In genomic region chr13:94535231-94535630, GRCh38 we compare ENCODE assay signal across 33 cellular contexts. TPM values are rescaled to one million over a fixed set of nuclear protein-coding genes. Genes with fewer than 3 reads are reported as not detected.
"Had no signal": no experiment of that assay in that cellular context is flagged by ENCODE, and none has a peak within 500 bp of the region (broad histone marks: within the 10 kb centered on the region; RNA-seq: fewer than 3 reads in every experiment).

No MANE protein-coding gene starts in this region.

- FAIRE-seq: astrocyte, bronchial epithelial cell, colon, frontal cortex had no signal

- H3K27ac Mint-ChIP-seq: activated CD4-positive, alpha-beta memory T cell treated with anti-CD3 and anti-CD28 coated beads for 36 hours; activated CD4-positive, alpha-beta T cell treated with anti-CD3 and anti-CD28 coated beads for 36 hours; activated CD4-positive, alpha-beta T cell treated with anti-CD3 and anti-CD28 coated beads, Interleukin-2, amount 10 ng/mL, durations not matched to agents 24 days and 14 days; activated CD8-positive, alpha-beta memory T cell treated with anti-CD3 and anti-CD28 coated beads, Interleukin-2, amount 10 ng/mL, durations not matched to agents 7 days and 5 days; activated naive CD4-positive, alpha-beta T cell treated with anti-CD3 and anti-CD28 coated beads for 36 hours; activated naive CD4-positive, alpha-beta T cell treated with anti-CD3 and anti-CD28 coated beads, Interleukin-2, amount 50 U/mL, for 72 hours; activated T-helper 1 cell treated with anti-CD3 and anti-CD28 coated beads, Interleukin-12 subunit alpha, Interleukin-12 subunit beta, Interleukin-2, Interleukin-4 antibody, amounts not matched to agents 30 ng/mL and 10 ng/mL and 1 ng/mL, durations not matched to agents 14 hours and 24 hours and 36 hours; activated T-helper 2 cell treated with anti-CD3 and anti-CD28 coated beads, Interferon-gamma antibody, Interleukin-2, Interleukin-4, amounts not matched to agents 10 μg/mL and 5 μg/mL and 100 μg/mL, durations not matched to agents 14 hours and 24 hours and 36 hours; effector memory CD8-positive, alpha-beta T cell had no signal

- ATAC-seq: activated CD4-positive, alpha-beta T cell treated with anti-CD3 and anti-CD28 coated beads for 36 hours; activated CD8-positive, alpha-beta memory T cell treated with anti-CD3 and anti-CD28 coated beads, Interleukin-2, amount 10 ng/mL, durations not matched to agents 7 days and 5 days; activated naive CD4-positive, alpha-beta T cell treated with anti-CD3 and anti-CD28 coated beads, Interleukin-2, amount 50 U/mL, for 72 hours; effector memory CD8-positive, alpha-beta T cell; esophagus mucosa; heart left ventricle had no signal

- H3K4me3 ChIP-seq: heart left ventricle had no signal

- H3K36me3 Mint-ChIP-seq: activated CD8-positive, alpha-beta memory T cell treated with anti-CD3 and anti-CD28 coated beads, Interleukin-2, amount 10 ng/mL, durations not matched to agents 7 days and 5 days had no signal

- H3K4me1 Mint-ChIP-seq: central memory CD8-positive, alpha-beta T cell had no signal

- DNase-seq: activated CD4-positive, alpha-beta memory T cell treated with anti-CD3 and anti-CD28 coated beads for 36 hours; activated CD4-positive, alpha-beta T cell treated with anti-CD3 and anti-CD28 coated beads for 36 hours; activated CD4-positive, alpha-beta T cell treated with anti-CD3 and anti-CD28 coated beads, Interleukin-2, amount 10 ng/mL, durations not matched to agents 24 days and 14 days; activated CD4-positive, CD25-positive, alpha-beta regulatory T cell; activated CD4-positive, CD25-positive, alpha-beta regulatory T cell treated with anti-CD3 and anti-CD28 coated beads, Interleukin-2, amount 50 U/mL, for 72 hours; activated CD8-positive, alpha-beta memory T cell treated with anti-CD3 and anti-CD28 coated beads, Interleukin-2, amount 10 ng/mL, durations not matched to agents 7 days and 5 days; activated CD8-positive, alpha-beta memory T cell treated with anti-CD3 and anti-CD28 coated beads, Interleukin-2, amount 50 U/mL, for 4 hours; activated CD8-positive, alpha-beta T cell treated with anti-CD3 and anti-CD28 coated beads, Interleukin-2, amount 10 ng/mL, durations not matched to agents 7 days and 5 days; activated effector memory CD4-positive, alpha-beta T cell treated with anti-CD3 and anti-CD28 coated beads, Interleukin-2, amount 50 U/mL, for 16 hours; activated naive CD4-positive, alpha-beta T cell treated with anti-CD3 and anti-CD28 coated beads for 36 hours; activated T-cell treated with anti-CD3 and anti-CD28 coated beads, Interleukin-2, amount 50 U/mL, for 1 hour; activated T-cell treated with anti-CD3 and anti-CD28 coated beads, Interleukin-2, amount 50 U/mL, for 48 hours; amniotic stem cell; anterior cingulate cortex; brain microvascular endothelial cell; cortex of kidney; dermis blood vessel endothelial cell; effector CD4-positive, alpha-beta T cell; effector memory CD8-positive, alpha-beta T cell; foreskin fibroblast; glutamatergic neuron; heart left ventricle had no signal

- H3K4me3 Mint-ChIP-seq: activated CD4-positive, alpha-beta memory T cell treated with anti-CD3 and anti-CD28 coated beads for 36 hours; activated CD4-positive, alpha-beta T cell treated with anti-CD3 and anti-CD28 coated beads for 36 hours; activated CD4-positive, alpha-beta T cell treated with anti-CD3 and anti-CD28 coated beads, Interleukin-2, amount 10 ng/mL, durations not matched to agents 24 days and 14 days; activated CD8-positive, alpha-beta memory T cell treated with anti-CD3 and anti-CD28 coated beads, Interleukin-2, amount 10 ng/mL, durations not matched to agents 7 days and 5 days; activated naive CD4-positive, alpha-beta T cell treated with anti-CD3 and anti-CD28 coated beads for 36 hours; activated T-helper 1 cell treated with anti-CD3 and anti-CD28 coated beads, Interleukin-12 subunit alpha, Interleukin-12 subunit beta, Interleukin-2, Interleukin-4 antibody, amounts not matched to agents 30 ng/mL and 10 ng/mL and 1 ng/mL, durations not matched to agents 14 hours and 24 hours and 36 hours; central memory CD8-positive, alpha-beta T cell; effector memory CD8-positive, alpha-beta T cell had no signal

- H3K36me3 ChIP-seq: brain microvascular endothelial cell, heart left ventricle had no signal

- H3K27me3 Mint-ChIP-seq: activated CD4-positive, alpha-beta memory T cell treated with anti-CD3 and anti-CD28 coated beads for 36 hours; activated CD4-positive, alpha-beta T cell treated with anti-CD3 and anti-CD28 coated beads for 36 hours had no signal

- H3K27ac ChIP-seq: brain microvascular endothelial cell, heart left ventricle had no signal

- H3K9me3 Mint-ChIP-seq: activated T-helper 1 cell treated with anti-CD3 and anti-CD28 coated beads, Interleukin-12 subunit alpha, Interleukin-12 subunit beta, Interleukin-2, Interleukin-4 antibody, amounts not matched to agents 30 ng/mL and 10 ng/mL and 1 ng/mL, durations not matched to agents 14 hours and 24 hours and 36 hours; activated T-helper 2 cell treated with anti-CD3 and anti-CD28 coated beads, Interferon-gamma antibody, Interleukin-2, Interleukin-4, amounts not matched to agents 10 μg/mL and 5 μg/mL and 100 μg/mL, durations not matched to agents 14 hours and 24 hours and 36 hours; central memory CD8-positive, alpha-beta T cell had no signal

- H3K27me3 ChIP-seq: brain microvascular endothelial cell, heart left ventricle had no signal

- H3K4me1 ChIP-seq: heart left ventricle had no signal

RNA-seq across cellular contexts. Expression of gene DCT, which starts 55.7 kb away (rescaled TPM):
- total RNA-seq: activated CD4-positive, alpha-beta T cell treated with anti-CD3 and anti-CD28 coated beads, Interleukin-2, amount 10 ng/mL, durations not matched to agents 24 days and 14 days; activated T-helper 1 cell treated with anti-CD3 and anti-CD28 coated beads, Interleukin-12 subunit alpha, Interleukin-12 subunit beta, Interleukin-2, Interleukin-4 antibody, amounts not matched to agents 30 ng/mL and 10 ng/mL and 1 ng/mL, durations not matched to agents 14 hours and 24 hours and 36 hours; activated T-helper 2 cell treated with anti-CD3 and anti-CD28 coated beads, Interferon-gamma antibody, Interleukin-2, Interleukin-4, amounts not matched to agents 10 μg/mL and 5 μg/mL and 100 μg/mL, durations not matched to agents 14 hours and 24 hours and 36 hours; bronchial epithelial cell; chondrocyte; dermis blood vessel endothelial cell; epithelial cell of proximal tubule; esophagus mucosa had no signal
- polyA plus RNA-seq: heart left ventricle had no signal
